In the genomic region with DNA sequence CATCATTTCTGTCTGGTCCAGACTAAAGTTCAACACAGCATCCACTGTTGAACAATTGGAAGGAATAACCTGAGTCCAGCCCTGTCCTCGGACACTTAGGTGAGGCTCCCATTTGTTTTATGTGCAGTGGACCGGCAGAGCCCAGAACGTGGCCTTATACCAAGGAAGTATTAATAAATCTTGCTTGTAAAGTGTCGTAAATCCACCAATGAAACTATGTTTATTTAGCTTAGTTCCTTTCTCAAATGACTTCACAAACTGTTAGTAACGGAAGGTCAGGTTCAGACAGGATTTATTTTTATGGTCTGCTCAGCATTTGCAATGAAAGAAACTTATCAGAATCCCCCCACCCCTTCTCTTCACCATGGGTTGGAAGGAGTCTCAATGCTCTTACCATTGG, we compare ENCODE assay signal across 16 cellular contexts.
"Had no signal": no experiment of that assay in that cellular context is flagged by ENCODE, and none has a peak within 500 bp of the region (broad histone marks: within the 10 kb centered on the region; RNA-seq: fewer than 3 reads in every experiment).

No MANE protein-coding gene starts in this region.

- DNase-seq: effector memory CD8-positive, alpha-beta T cell; esophagus squamous epithelium; foreskin keratinocyte; immature natural killer cell; left ventricle myocardium superior; mesendoderm; naive thymus-derived CD4-positive, alpha-beta T cell; posterior cingulate gyrus; right cardiac atrium; stimulated activated CD4-positive, alpha-beta T cell treated with anti-CD3 and anti-CD28 coated beads, Interleukin-2, amount 100 ng/mL, for 48 hours; stimulated activated naive CD4-positive, alpha-beta T cell treated with Interleukin-2 at 50 U/mL for 16 hours; thyroid gland had no signal

- H3K4me2 ChIP-seq: smooth muscle cell had no signal

- H3K4me1 ChIP-seq: thyroid gland had no signal

- H3K27ac ChIP-seq: esophagus squamous epithelium, foreskin keratinocyte, suprapubic skin, thyroid gland had no signal

- H3K36me3 Mint-ChIP-seq: immature natural killer cell, type B pancreatic cell had no signal

- H3K4me3 ChIP-seq: esophagus squamous epithelium, lung, smooth muscle cell, suprapubic skin, thyroid gland had no signal

- H3K4me3 Mint-ChIP-seq: effector memory CD8-positive, alpha-beta T cell; immature natural killer cell; naive thymus-derived CD4-positive, alpha-beta T cell; type B pancreatic cell had no signal

- H3K9me3 Mint-ChIP-seq: effector memory CD8-positive, alpha-beta T cell; type B pancreatic cell had no signal

- H3K9me3 ChIP-seq: esophagus squamous epithelium, suprapubic skin, thyroid gland had no signal

- H3K27me3 Mint-ChIP-seq: type B pancreatic cell had no signal

- H3K27me3 ChIP-seq: esophagus squamous epithelium, foreskin keratinocyte, suprapubic skin, thyroid gland had no signal

- H3K36me3 ChIP-seq: esophagus squamous epithelium, suprapubic skin, thyroid gland had no signal

- ATAC-seq: effector memory CD8-positive, alpha-beta T cell; foreskin keratinocyte; left ventricle myocardium superior; naive thymus-derived CD4-positive, alpha-beta T cell; right cardiac atrium had no signal

- H3K27ac Mint-ChIP-seq: effector memory CD8-positive, alpha-beta T cell; immature natural killer cell; naive thymus-derived CD4-positive, alpha-beta T cell; type B pancreatic cell had no signal
